Comparison of ENCODE assay signal across 8 cellular contexts in genomic region chr12:10213168-10214130, GRCh38. TPM values are rescaled to one million over a fixed set of nuclear protein-coding genes. Genes with fewer than 3 reads are reported as not detected.
DNase-seq lines count a peak whose midpoint lies in the region; ATAC-seq and TF ChIP-seq lines count a peak whose summit lies in the region.

No MANE protein-coding gene starts in this region.

- H3K4me3 Mint-ChIP-seq in activated CD8-positive, alpha-beta T cell treated with anti-CD3 and anti-CD28 coated beads for 36 hours: peak overlapping the region; percentile 87

- H3K4me1 ChIP-seq in ectodermal cell (ENCODE audit: control insufficient read depth, insufficient read depth, low read length) (no peaks in the 10 kb centered on the region), lung (ENCODE audit: control insufficient read depth in 2 of 2, insufficient read depth in 2 of 2, low read length in 2 of 2) (peaks cover 0 to 14% of the 10 kb centered on the region in 2 donors)

- H3K27me3 ChIP-seq in ectodermal cell (ENCODE audit: control insufficient read depth, insufficient read depth, low read length, poor library complexity, severe bottlenecking): peaks cover 4% of the 10 kb centered on the region
- no peaks in the 10 kb centered on the region for H3K27me3 ChIP-seq in lung (ENCODE audit: control insufficient read depth, insufficient read depth)

- H3K4me1 Mint-ChIP-seq in activated CD8-positive, alpha-beta T cell treated with anti-CD3 and anti-CD28 coated beads for 36 hours (ENCODE audit: low read depth): peaks cover 28% of the 10 kb centered on the region

- no peaks in the 10 kb centered on the region for H3K27me3 Mint-ChIP-seq in activated CD8-positive, alpha-beta T cell treated with anti-CD3 and anti-CD28 coated beads for 36 hours

- no peak for TF ChIP-seq CTCF in GM12875 (IDR thresholded peaks at IDR 0.05; ENCODE audit: borderline replicate concordance, insufficient read depth, low read depth, low read length)
- no peak for TF ChIP-seq CTCF in activated CD8-positive, alpha-beta T cell treated with anti-CD3 and anti-CD28 coated beads for 36 hours (IDR thresholded peaks at IDR 0.05)
- no peak for TF ChIP-seq CTCF in lung (IDR thresholded peaks at IDR 0.05; ENCODE audit: control extremely low read depth, extremely low read depth)

- peak overlapping the region; percentile 56 for H3K4me3 ChIP-seq in GM12875 (ENCODE audit: low read depth, low read length)
- H3K4me3 ChIP-seq in ectodermal cell (ENCODE audit: insufficient read depth, low read depth, low read length): peak overlapping the region; percentile 76
- H3K4me3 ChIP-seq in lung: peak overlapping the region; percentile 88

- no peaks in the 10 kb centered on the region for H3K9me3 Mint-ChIP-seq in activated CD8-positive, alpha-beta T cell treated with anti-CD3 and anti-CD28 coated beads for 36 hours

- H3K9me3 ChIP-seq in ectodermal cell (ENCODE audit: control insufficient read depth, low read length) (no peaks in the 10 kb centered on the region), lung (ENCODE audit: control insufficient read depth in 2 of 2, insufficient read depth in 1 of 2, low read length in 1 of 2) (no peaks in the 10 kb centered on the region)

- no peaks in the 10 kb centered on the region for H3K36me3 Mint-ChIP-seq in activated CD8-positive, alpha-beta T cell treated with anti-CD3 and anti-CD28 coated beads for 36 hours (ENCODE audit: low read depth)

- peak overlapping the region; percentile 92 for H3K27ac Mint-ChIP-seq in activated CD8-positive, alpha-beta T cell treated with anti-CD3 and anti-CD28 coated beads for 36 hours

- DNase-seq in NCI-H526 treated with DMSO at 0.1 percent for 48 hours (lab: John Stamatoyannopoulos, UW) (peak; percentile 45), lung (ENCODE audit: low spot score) (peak; percentile 73)
- DNase-seq in activated CD8-positive, alpha-beta T cell treated with anti-CD3 and anti-CD28 coated beads for 36 hours: peak; percentile 92
- DNase-seq in stimulated activated CD4-positive, alpha-beta T cell treated with anti-CD3 and anti-CD28 coated beads, Interleukin-4, amount 100 ng/mL, for 48 hours (ENCODE audit: low read depth in 2 of 2): peak; percentile 58 to 70

- intact Hi-C loops in activated CD8-positive, alpha-beta T cell treated with anti-CD3 and anti-CD28 coated beads for 36 hours (cut with micrococcal nuclease): no loop called here

- peak overlapping the region; percentile 96 for H3K27ac ChIP-seq in ectodermal cell (ENCODE audit: insufficient read depth, low read depth, low read length, poor library complexity, severe bottlenecking)
- peak overlapping the region; percentile 99 to 100 for H3K27ac ChIP-seq in lung (ENCODE audit: low read depth in 1 of 2, low read length in 1 of 2)

- POLR2A ChIA-PET in activated CD8-positive, alpha-beta T cell treated with anti-CD3 and anti-CD28 coated beads for 36 hours (lab: Charles Lee): interaction anchor here (0.9 to 1.5 kb wide), 10 partner anchors 9 to 513 kb away, joined by 3 to 9 read pairs (median 4); no protein-coding TSS in a partner anchor

- ATAC-seq in HG02678 (IDR thresholded peaks at IDR 0.05; ENCODE audit: unreplicated experiment): peak; percentile 48
- peak; percentile 62 for ATAC-seq in activated CD8-positive, alpha-beta T cell treated with anti-CD3 and anti-CD28 coated beads for 36 hours
- peak; percentile 52 for ATAC-seq in lung (ENCODE audit: insufficient read depth, low FRiP score)
- ATAC-seq in HG02970 (IDR thresholded peaks at IDR 0.05; ENCODE audit: low FRiP score, unreplicated experiment): no peak

- 0 to 2% methylated on average over 44 to 47 of the region's 47 CpGs for WGBS in ectodermal cell, 2 experiments
- WGBS in lung, 2 donors: 0 to 1% methylated on average over 46 to 47 of the region's 47 CpGs

- no peaks in the 10 kb centered on the region for H3K36me3 ChIP-seq in ectodermal cell (ENCODE audit: control insufficient read depth, insufficient read depth, low read length)
- peaks cover 2 to 7% of the 10 kb centered on the region in 2 donors for H3K36me3 ChIP-seq in lung (ENCODE audit: control insufficient read depth in 2 of 2, insufficient read depth in 2 of 2, low read length in 2 of 2)

- CTCF ChIA-PET in activated CD8-positive, alpha-beta T cell treated with anti-CD3 and anti-CD28 coated beads for 36 hours (lab: Charles Lee): interaction anchor here (1.0 to 2.3 kb wide), 7 partner anchors 11 to 486 kb away, joined by 3 to 9 read pairs (median 3); no protein-coding TSS in a partner anchor

RNA-seq across cellular contexts. Expression of gene GABARAPL1, which starts 0.8 kb away (rescaled TPM):
- 1 to 10 TPM; 6.9 to 7.5 TPM for total RNA-seq in activated CD8-positive, alpha-beta T cell treated with anti-CD3 and anti-CD28 coated beads for 36 hours
- 50.0 TPM for polyA plus RNA-seq in ectodermal cell (2013, experiment 1 of 4)
- polyA plus RNA-seq in ectodermal cell (2013, experiment 2 of 4): 52.5 TPM
- 40.4 TPM for polyA plus RNA-seq in ectodermal cell (2013, experiment 3 of 4)
- polyA plus RNA-seq in ectodermal cell (2013, experiment 4 of 4): 50.3 TPM
- total RNA-seq in lung: 10 to 100 TPM; 62.9 to 88.5 TPM
- 10 to 100 TPM; 44.0 to 87.1 TPM for polyA plus RNA-seq in lung

RNA-seq across cellular contexts. Expression of gene TMEM52B, which starts 34.6 kb away (rescaled TPM):
- not detected for total RNA-seq in activated CD8-positive, alpha-beta T cell treated with anti-CD3 and anti-CD28 coated beads for 36 hours
- not detected for polyA plus RNA-seq in ectodermal cell (2013, experiment 1 of 4)
- not detected for polyA plus RNA-seq in ectodermal cell (2013, experiment 2 of 4)
- 0.11 TPM for polyA plus RNA-seq in ectodermal cell (2013, experiment 3 of 4)
- 0.16 TPM for polyA plus RNA-seq in ectodermal cell (2013, experiment 4 of 4)
- 1 to 10 TPM; 1.3 to 2.3 TPM for total RNA-seq in lung
- polyA plus RNA-seq in lung: 1 to 10 TPM in 1 of 2 donors, under 1 TPM in 1; 0.83 to 2.2 TPM

RNA-seq across cellular contexts. Expression of gene OLR1, which starts 41.5 kb away (rescaled TPM):
- not detected for total RNA-seq in activated CD8-positive, alpha-beta T cell treated with anti-CD3 and anti-CD28 coated beads for 36 hours
- not detected for polyA plus RNA-seq in ectodermal cell (2013, experiment 1 of 4)
- 0.12 TPM for polyA plus RNA-seq in ectodermal cell (2013, experiment 2 of 4)
- 0.48 TPM for polyA plus RNA-seq in ectodermal cell (2013, experiment 3 of 4)
- polyA plus RNA-seq in ectodermal cell (2013, experiment 4 of 4): 0.20 TPM
- total RNA-seq in lung: 10 to 100 TPM; 11.3 to 52.1 TPM
- polyA plus RNA-seq in lung: 10 to 100 TPM; 18.6 to 24.6 TPM

Comparison
In these comparisons a context has a peak if more than half of its experiments do, and no peak if none do; other contexts are left out.
1. RNA of gene GABARAPL1, which starts 0.8 kb away (total RNA-seq): 62.9 to 88.5 TPM in lung; 6.9 to 7.5 TPM in activated CD8-positive, alpha-beta T cell treated with anti-CD3 and anti-CD28 coated beads for 36 hours; every median in the first group is over 4 times any median in the second.
2. RNA of gene OLR1, which starts 41.5 kb away (total RNA-seq): 11.3 to 52.1 TPM in lung; not detected in activated CD8-positive, alpha-beta T cell treated with anti-CD3 and anti-CD28 coated beads for 36 hours; every median in the first group is over 10 times any median in the second.
3. Peak in every context shown above with its lines, with median percentiles within 50 percentile points of each other: H3K4me3 ChIP-seq and DNase-seq.